15 cellular contexts compared by ENCODE assay signal in the genomic region with DNA sequence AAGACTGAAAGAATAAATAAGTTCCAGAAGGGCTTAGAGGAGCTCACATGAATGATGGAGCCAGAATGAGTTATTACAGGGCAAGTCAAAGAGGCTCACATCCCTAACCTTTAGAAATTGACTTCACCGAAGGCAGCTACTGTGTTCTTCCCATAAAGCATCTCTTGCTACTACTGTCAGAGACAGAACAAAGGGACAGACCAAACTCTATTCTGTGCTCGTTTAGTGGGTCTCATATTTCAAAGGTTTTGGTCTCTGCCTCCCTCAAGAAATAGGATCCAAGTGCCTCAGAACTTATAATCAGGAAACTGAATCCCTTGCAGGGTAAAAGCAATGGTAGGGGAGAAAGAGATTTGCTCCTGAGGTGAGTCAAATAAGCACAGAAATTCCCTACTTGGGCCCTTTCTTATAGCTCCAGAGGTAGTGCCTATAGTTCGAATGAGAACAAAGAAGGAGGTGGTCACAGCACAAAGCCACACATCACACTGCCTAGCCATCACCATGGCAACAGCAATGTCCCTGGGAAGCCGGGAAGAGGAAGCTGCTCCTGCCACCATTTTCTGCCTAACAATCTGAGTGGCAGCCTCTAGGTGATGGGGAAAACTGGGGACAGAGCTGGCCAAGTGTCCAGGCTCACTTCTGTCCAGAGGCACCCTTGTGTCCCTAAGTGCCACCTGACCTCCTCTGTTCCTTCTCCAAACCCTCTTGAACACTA.
DNase-seq lines count a peak whose midpoint lies in the region; ATAC-seq lines count a peak whose summit lies in the region.
"Had no signal": no experiment of that assay in that cellular context is flagged by ENCODE, and none has a peak within 500 bp of the region (broad histone marks: within the 10 kb centered on the region; RNA-seq: fewer than 3 reads in every experiment).

No MANE protein-coding gene starts in this region.

- H3K4me1 ChIP-seq in iPS DF 6.9 (ENCODE audit: control insufficient read depth, insufficient read depth, low read length) = no peaks in the 10 kb centered on the region; the same call in 1 of the 2 replicates

- H3K27ac ChIP-seq in iPS DF 6.9 (ENCODE audit: low read length) = no peak overlapping the region

- H3K9me3 ChIP-seq in iPS DF 6.9 (ENCODE audit: control insufficient read depth, insufficient read depth, low read length) = no peaks in the 10 kb centered on the region

- WGBS in iPS DF 6.9 (ENCODE audit: insufficient coverage, insufficient read length) = no CpG with 5 or more reads among the region's 4 CpGs

- peak; percentile 7 to 40 for DNase-seq in NCI-H2081 (lab: John Stamatoyannopoulos, UW)
- no peak for DNase-seq in NCI-H2081 treated with DMSO at 0.1 percent for 48 hours (lab: John Stamatoyannopoulos, UW)
- DNase-seq in NCI-H524 treated with DMSO at 0.1 percent for 48 hours (lab: John Stamatoyannopoulos, UW) = peak; percentile 35
- DNase-seq in iPS DF 6.9 (ENCODE audit: low read depth, low spot score) = peak; percentile 72
- no peak for DNase-seq in activated CD4-positive, alpha-beta T cell treated with anti-CD3 and anti-CD28 coated beads for 4 hours
- DNase-seq: activated CD4-positive, alpha-beta T cell treated with anti-CD3 and anti-CD28 coated beads, Interleukin-2, amount 50 U/mL, for 4 hours; CD8-positive, alpha-beta memory T cell; GOT3; mammary epithelial cell; T1000 had no signal

- no peaks in the 10 kb centered on the region for H3K36me3 ChIP-seq in iPS DF 6.9 (ENCODE audit: control insufficient read depth, insufficient read depth, low read length)

- no peak overlapping the region for H3K4me3 ChIP-seq in iPS DF 6.9 (ENCODE audit: low read length)
- H3K4me3 ChIP-seq: smooth muscle cell had no signal

- no peaks in the 10 kb centered on the region for H3K27me3 ChIP-seq in iPS DF 6.9 (ENCODE audit: control insufficient read depth, insufficient read depth, low read length)

- no peak for ATAC-seq in HG03571 (IDR thresholded peaks at IDR 0.05; ENCODE audit: unreplicated experiment)
- no peak for ATAC-seq in HG02798 (IDR thresholded peaks at IDR 0.05; ENCODE audit: poor library complexity, unreplicated experiment)
- no peak for ATAC-seq in HG03442 (IDR thresholded peaks at IDR 0.05; ENCODE audit: unreplicated experiment)
- ATAC-seq: Right ventricle myocardium inferior had no signal

Comparison
In these comparisons a context has a peak if more than half of its experiments do, and no peak if none do; other contexts are left out.
1. DNase-seq: peak in NCI-H2081 (2 of 2), NCI-H524 treated with DMSO at 0.1 percent for 48 hours (single experiment) and iPS DF 6.9 (single experiment); none in NCI-H2081 treated with DMSO at 0.1 percent for 48 hours (single experiment) and activated CD4-positive, alpha-beta T cell treated with anti-CD3 and anti-CD28 coated beads for 4 hours (0 of 2).